8 cellular contexts compared by ENCODE assay signal in the genomic region with DNA sequence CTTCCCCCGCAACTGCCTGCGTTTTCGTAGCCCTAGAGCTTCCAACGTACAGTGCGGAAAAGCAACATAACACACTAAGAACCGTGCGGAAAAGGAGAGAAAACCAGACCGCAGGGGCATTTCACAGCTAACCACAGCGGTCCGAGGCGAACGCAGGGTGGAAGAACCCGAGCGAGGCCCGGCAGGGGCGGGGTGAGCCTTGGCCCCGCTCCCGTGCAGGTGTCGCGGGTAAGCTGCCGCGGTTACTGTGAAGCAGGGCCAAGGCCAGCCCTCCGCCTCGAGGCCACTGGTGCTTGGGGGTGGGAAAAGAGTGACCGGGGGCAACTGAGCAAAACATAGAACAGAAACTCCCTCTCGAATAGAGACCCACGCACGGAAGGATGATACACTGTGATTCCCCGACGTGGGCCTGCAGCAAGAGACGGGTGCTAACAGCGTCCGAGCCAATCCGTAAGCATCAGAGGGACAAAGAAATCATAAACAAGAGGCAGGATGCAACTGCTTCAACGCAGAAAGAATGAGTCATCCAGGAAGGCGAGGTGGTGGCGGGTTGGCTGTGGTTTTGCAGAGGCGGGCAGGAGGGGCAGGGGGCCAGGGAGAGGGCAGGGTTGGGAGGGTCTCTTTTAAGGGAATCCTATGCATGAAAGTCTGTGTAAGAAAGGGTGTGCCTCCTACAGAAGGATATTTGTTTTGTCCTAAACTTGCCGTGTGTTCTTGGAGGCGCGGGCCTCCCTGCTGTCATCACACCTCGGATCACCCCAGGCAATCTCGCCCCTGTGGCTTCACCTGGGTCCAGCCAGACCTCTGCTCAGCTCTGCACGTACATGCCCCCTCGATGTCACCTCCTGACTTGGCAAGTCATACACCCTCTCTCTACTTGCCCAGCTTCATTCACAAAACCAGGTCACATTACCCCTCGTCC. TPM values are rescaled to one million over a fixed set of nuclear protein-coding genes. Genes with fewer than 3 reads are reported as not detected.
DNase-seq lines count a peak whose midpoint lies in the region; ATAC-seq and TF ChIP-seq lines count a peak whose summit lies in the region.

No MANE protein-coding gene starts in this region.

- peak overlapping the region; percentile 44 for H3K4me3 Mint-ChIP-seq in MCF 10A (ENCODE audit: unreplicated experiment)

- intact Hi-C loops in MCF 10A (cut with micrococcal nuclease) = no loop called here
- intact Hi-C loops in posterior vena cava (cut with DNase I) = no loop called here

- ATAC-seq in GM19455 (IDR thresholded peaks at IDR 0.05; ENCODE audit: unreplicated experiment) = peak; percentile 57

- no peak overlapping the region for H3K27ac Mint-ChIP-seq in MCF 10A (ENCODE audit: low read depth, unreplicated experiment)

- peaks cover 18% of the 10 kb centered on the region for H3K4me1 Mint-ChIP-seq in MCF 10A (ENCODE audit: insufficient read depth, unreplicated experiment)

- H3K4me3 ChIP-seq in Jurkat, Clone E6-1 (ENCODE audit: low read length) = peak overlapping the region; percentile 43

- CTCF ChIA-PET in MCF 10A (lab: Yijun Ruan, JAX) = interaction anchor here (0.6 to 1.2 kb wide), 6 partner anchors 23 to 1163 kb away, joined by 3 to 5 read pairs (median 3); a partner anchor contains a TSS

- H3K27me3 Mint-ChIP-seq in MCF 10A (ENCODE audit: insufficient read depth, unreplicated experiment) = no peaks in the 10 kb centered on the region

- no peaks in the 10 kb centered on the region for H3K9me3 Mint-ChIP-seq in MCF 10A (ENCODE audit: unreplicated experiment)

- POLR2A ChIA-PET in MCF 10A (lab: Yijun Ruan, JAX) = interaction anchor here (0.7 to 1.0 kb wide), 2 partner anchors 43 to 458 kb away, joined by 3 to 4 read pairs; no protein-coding TSS in a partner anchor

- BruUV-seq in MCF 10A (replicated peaks; lab: Mats Ljungman, UMichigan) = no TSS peak

- no peaks in the 10 kb centered on the region for H3K36me3 Mint-ChIP-seq in MCF 10A (ENCODE audit: insufficient read depth, unreplicated experiment)

- no peak for TF ChIP-seq CTCF in MCF 10A (IDR thresholded peaks at IDR 0.05; ENCODE audit: unreplicated experiment)

- DNase-seq in A172 (ENCODE audit: low spot score) = peak; percentile 84
- peak; percentile 73 for DNase-seq in Jurkat, Clone E6-1 (ENCODE audit: low read depth, low spot score)
- peak; percentile 20 to 86 (median 45) for DNase-seq in T-helper 2 cell
- peak; percentile 91 for DNase-seq in MCF 10A (ENCODE audit: unreplicated experiment)
- peak; percentile 79 for DNase-seq in posterior vena cava (ENCODE audit: low spot score)
- DNase-seq in cortex of kidney (lab: John Stamatoyannopoulos, UW) = no peak
- no peak for DNase-seq in NCI-H748 (lab: John Stamatoyannopoulos, UW; ENCODE audit: unreplicated experiment)

RNA-seq across cellular contexts. Expression of a gene that starts 7.3 kb away (rescaled TPM):
- total RNA-seq in A172 (2014; rRNA removed; shearing (Covaris generic)) = 3.2 and 3.5 TPM in 2 replicates
- polyA plus RNA-seq in Jurkat, Clone E6-1 (2012; ENCODE audit: insufficient read depth, insufficient read length) = 10.6 TPM
- total RNA-seq in MCF 10A (2022) = 3.0 and 3.3 TPM in 2 replicates
- total RNA-seq in posterior vena cava = under 1 TPM; 0.32 to 0.38 TPM

Comparison
In these comparisons a context has a peak if more than half of its experiments do, and no peak if none do; other contexts are left out.
1. DNase-seq: peak in A172 (single experiment), Jurkat, Clone E6-1 (single experiment), T-helper 2 cell (5 of 5), MCF 10A (single experiment) and posterior vena cava (single experiment); none in cortex of kidney (single experiment) and NCI-H748 (single experiment).